ENCODE assay signal across 13 cellular contexts in genomic region chr5:10712574-10713366, GRCh38. TPM values are rescaled to one million over a fixed set of nuclear protein-coding genes. Genes with fewer than 3 reads are reported as not detected.
DNase-seq lines count a peak whose midpoint lies in the region; ATAC-seq and TF ChIP-seq lines count a peak whose summit lies in the region.
"Had no signal": no experiment of that assay in that cellular context is flagged by ENCODE, and none has a peak within 500 bp of the region (broad histone marks: within the 10 kb centered on the region; RNA-seq: fewer than 3 reads in every experiment).

No MANE protein-coding gene starts in this region.

- no CpG with 5 or more reads among the region's 8 CpGs for WGBS in trophoblast cell (ENCODE audit: extremely low coverage, insufficient coverage, insufficient read length)

- H4K91ac ChIP-seq in trophoblast cell (ENCODE audit: low read depth, low read length): no peak overlapping the region

- H3K14ac ChIP-seq in trophoblast cell (ENCODE audit: low read length): no peak overlapping the region

- DNase-seq in activated CD8-positive, alpha-beta T cell treated with anti-CD3 and anti-CD28 coated beads for 36 hours: no peak
- no peak for DNase-seq in activated CD8-positive, alpha-beta T cell treated with anti-CD3 and anti-CD28 coated beads, Interleukin-2, amount 10 ng/mL, durations not matched to agents 7 days and 5 days
- DNase-seq in trophoblast cell: no peak
- DNase-seq in KBM-7: no peak
- DNase-seq in T-helper 2 cell treated with Interferon-gamma antibody and Interleukin-4, amounts not matched to agents 5 μg/mL and 100 μg/mL, for 36 hours (ENCODE audit: low spot score): no peak
- DNase-seq: activated CD4-positive, alpha-beta memory T cell treated with anti-CD3 and anti-CD28 coated beads, Interleukin-2, amount 10 ng/mL, durations not matched to agents 7 days and 5 days; left ventricle myocardium inferior; NCI-H1092; SW 1271 had no signal

- intact Hi-C loops in activated CD8-positive, alpha-beta T cell treated with anti-CD3 and anti-CD28 coated beads for 36 hours (cut with micrococcal nuclease): no loop called here

- CTCF ChIA-PET in activated CD8-positive, alpha-beta T cell treated with anti-CD3 and anti-CD28 coated beads for 36 hours (lab: Charles Lee): interaction anchor here (1.1 kb wide), 1 partner anchor 11 kb away, joined by 3 read pairs; no protein-coding TSS in a partner anchor
- CTCF ChIA-PET in activated CD8-positive, alpha-beta T cell treated with anti-CD3 and anti-CD28 coated beads, Interleukin-2, amount 10 ng/mL, durations not matched to agents 7 days and 5 days (lab: Charles Lee): interaction anchor here (0.9 kb wide), 1 partner anchor 11 kb away, joined by 3 read pairs; no protein-coding TSS in a partner anchor

- POLR2A ChIA-PET in activated CD8-positive, alpha-beta T cell treated with anti-CD3 and anti-CD28 coated beads for 36 hours (lab: Charles Lee): no interaction called here
- POLR2A ChIA-PET in activated CD8-positive, alpha-beta T cell treated with anti-CD3 and anti-CD28 coated beads, Interleukin-2, amount 10 ng/mL, durations not matched to agents 7 days and 5 days (lab: Charles Lee): no interaction called here

- H3K36me3 Mint-ChIP-seq in activated CD8-positive, alpha-beta T cell treated with anti-CD3 and anti-CD28 coated beads for 36 hours (ENCODE audit: low read depth): peaks cover 9% of the 10 kb centered on the region
- H3K36me3 Mint-ChIP-seq in activated CD8-positive, alpha-beta T cell treated with anti-CD3 and anti-CD28 coated beads, Interleukin-2, amount 10 ng/mL, durations not matched to agents 7 days and 5 days (ENCODE audit: low read depth): peaks cover 23% of the 10 kb centered on the region
- H3K36me3 Mint-ChIP-seq in T-helper 2 cell treated with Interferon-gamma antibody and Interleukin-4, amounts not matched to agents 5 μg/mL and 100 μg/mL, for 36 hours (ENCODE audit: low read depth): peaks cover 3% of the 10 kb centered on the region

- H3K9me3 ChIP-seq in trophoblast cell (ENCODE audit: insufficient read depth, low read depth, low read length): peaks cover 1% of the 10 kb centered on the region
- H3K9me3 ChIP-seq: left ventricle myocardium inferior, neutrophil had no signal

- no peaks in the 10 kb centered on the region for H3K27me3 Mint-ChIP-seq in activated CD8-positive, alpha-beta T cell treated with anti-CD3 and anti-CD28 coated beads for 36 hours
- no peaks in the 10 kb centered on the region for H3K27me3 Mint-ChIP-seq in activated CD8-positive, alpha-beta T cell treated with anti-CD3 and anti-CD28 coated beads, Interleukin-2, amount 10 ng/mL, durations not matched to agents 7 days and 5 days (ENCODE audit: low read depth)
- H3K27me3 Mint-ChIP-seq in T-helper 2 cell treated with Interferon-gamma antibody and Interleukin-4, amounts not matched to agents 5 μg/mL and 100 μg/mL, for 36 hours (ENCODE audit: low read depth): no peaks in the 10 kb centered on the region
- H3K27me3 Mint-ChIP-seq: activated CD4-positive, alpha-beta memory T cell treated with anti-CD3 and anti-CD28 coated beads, Interleukin-2, amount 10 ng/mL, durations not matched to agents 7 days and 5 days had no signal

- no peak overlapping the region for H4K8ac ChIP-seq in trophoblast cell (ENCODE audit: low read depth, low read length)

- H3K4me1 ChIP-seq in trophoblast cell (ENCODE audit: control insufficient read depth in 1 of 2, insufficient read depth in 2 of 2, low read length in 2 of 2): peaks cover 8 to 10% of the 10 kb centered on the region in 2 experiments

- no peak overlapping the region for H3K27ac Mint-ChIP-seq in activated CD8-positive, alpha-beta T cell treated with anti-CD3 and anti-CD28 coated beads for 36 hours
- no peak overlapping the region for H3K27ac Mint-ChIP-seq in activated CD8-positive, alpha-beta T cell treated with anti-CD3 and anti-CD28 coated beads, Interleukin-2, amount 10 ng/mL, durations not matched to agents 7 days and 5 days
- H3K27ac Mint-ChIP-seq in T-helper 2 cell treated with Interferon-gamma antibody and Interleukin-4, amounts not matched to agents 5 μg/mL and 100 μg/mL, for 36 hours: no peak overlapping the region
- H3K27ac Mint-ChIP-seq: activated CD4-positive, alpha-beta memory T cell treated with anti-CD3 and anti-CD28 coated beads, Interleukin-2, amount 10 ng/mL, durations not matched to agents 7 days and 5 days had no signal

- no peak overlapping the region for H2AK5ac ChIP-seq in trophoblast cell (ENCODE audit: low read length)

- in situ Hi-C loops in KBM-7 (cut with MboI; ENCODE audit: low pct_unique_long_range_greater_than_20kb, low sequenced_read_pairs): no loop called here

- no peak overlapping the region for H2BK5ac ChIP-seq in trophoblast cell (ENCODE audit: low read depth, low read length, poor library complexity)

- no peak overlapping the region for H2AFZ ChIP-seq in trophoblast cell (ENCODE audit: insufficient read depth, low read length, poor library complexity)

- peak overlapping the region; percentile 6 for H3K18ac ChIP-seq in trophoblast cell (ENCODE audit: low read length)

- no peak overlapping the region for H2BK120ac ChIP-seq in trophoblast cell (ENCODE audit: insufficient read depth, low read length, poor library complexity)

- no peaks in the 10 kb centered on the region for H3K79me2 ChIP-seq in trophoblast cell (ENCODE audit: control insufficient read depth, insufficient read depth, low read length, poor library complexity)

- no peak overlapping the region for H3K4me2 ChIP-seq in trophoblast cell (ENCODE audit: low read length)

- H3K27ac ChIP-seq in trophoblast cell (ENCODE audit: low read depth, low read length): no peak overlapping the region
- H3K27ac ChIP-seq: left ventricle myocardium inferior, neutrophil had no signal

- H3K36me3 ChIP-seq in trophoblast cell (ENCODE audit: control insufficient read depth in 1 of 2, insufficient read depth in 2 of 2, low read length in 2 of 2): peaks cover 17 to 43% of the 10 kb centered on the region in 2 experiments

- H3K9me3 Mint-ChIP-seq in activated CD8-positive, alpha-beta T cell treated with anti-CD3 and anti-CD28 coated beads for 36 hours: no peaks in the 10 kb centered on the region
- no peaks in the 10 kb centered on the region for H3K9me3 Mint-ChIP-seq in activated CD8-positive, alpha-beta T cell treated with anti-CD3 and anti-CD28 coated beads, Interleukin-2, amount 10 ng/mL, durations not matched to agents 7 days and 5 days (ENCODE audit: insufficient read depth)
- no peaks in the 10 kb centered on the region for H3K9me3 Mint-ChIP-seq in T-helper 2 cell treated with Interferon-gamma antibody and Interleukin-4, amounts not matched to agents 5 μg/mL and 100 μg/mL, for 36 hours
- H3K9me3 Mint-ChIP-seq: activated CD4-positive, alpha-beta memory T cell treated with anti-CD3 and anti-CD28 coated beads, Interleukin-2, amount 10 ng/mL, durations not matched to agents 7 days and 5 days had no signal

- no peak overlapping the region for H3K4ac ChIP-seq in trophoblast cell (ENCODE audit: low read depth, low read length)

- TF ChIP-seq CTCF in activated CD8-positive, alpha-beta T cell treated with anti-CD3 and anti-CD28 coated beads for 36 hours (IDR thresholded peaks at IDR 0.05): no peak

- no peak overlapping the region for H3K23ac ChIP-seq in trophoblast cell (ENCODE audit: low read length)

- no peak overlapping the region for H3K9ac ChIP-seq in trophoblast cell (ENCODE audit: low read length)

- no peaks in the 10 kb centered on the region for H3K79me1 ChIP-seq in trophoblast cell (ENCODE audit: low read length)

- ATAC-seq in activated CD8-positive, alpha-beta T cell treated with anti-CD3 and anti-CD28 coated beads for 36 hours: peak; percentile 55
- ATAC-seq in activated CD8-positive, alpha-beta T cell treated with anti-CD3 and anti-CD28 coated beads, Interleukin-2, amount 10 ng/mL, durations not matched to agents 7 days and 5 days: no peak
- peak; percentile 77 for ATAC-seq in GM21825 (IDR thresholded peaks at IDR 0.05; ENCODE audit: unreplicated experiment)
- ATAC-seq in HG03280 (IDR thresholded peaks at IDR 0.05; ENCODE audit: unreplicated experiment): peak; percentile 63
- no peak for ATAC-seq in GM18909 (IDR thresholded peaks at IDR 0.05; ENCODE audit: poor library complexity, unreplicated experiment)

- no peak overlapping the region for H3K4me3 ChIP-seq in trophoblast cell (ENCODE audit: low read depth, low read length)
- H3K4me3 ChIP-seq: left ventricle myocardium inferior had no signal

- H2BK12ac ChIP-seq in trophoblast cell (ENCODE audit: low read length): no peak overlapping the region

- no peak overlapping the region for H3K4me3 Mint-ChIP-seq in activated CD8-positive, alpha-beta T cell treated with anti-CD3 and anti-CD28 coated beads for 36 hours
- no peak overlapping the region for H3K4me3 Mint-ChIP-seq in activated CD8-positive, alpha-beta T cell treated with anti-CD3 and anti-CD28 coated beads, Interleukin-2, amount 10 ng/mL, durations not matched to agents 7 days and 5 days
- no peak overlapping the region for H3K4me3 Mint-ChIP-seq in T-helper 2 cell treated with Interferon-gamma antibody and Interleukin-4, amounts not matched to agents 5 μg/mL and 100 μg/mL, for 36 hours
- H3K4me3 Mint-ChIP-seq: activated CD4-positive, alpha-beta memory T cell treated with anti-CD3 and anti-CD28 coated beads, Interleukin-2, amount 10 ng/mL, durations not matched to agents 7 days and 5 days had no signal

- H3K27me3 ChIP-seq in trophoblast cell (ENCODE audit: insufficient read depth, low read length): no peaks in the 10 kb centered on the region
- H3K27me3 ChIP-seq: neutrophil had no signal

- H4K12ac ChIP-seq in trophoblast cell (ENCODE audit: low read depth, low read length): no peak overlapping the region

- H3K4me1 Mint-ChIP-seq in activated CD8-positive, alpha-beta T cell treated with anti-CD3 and anti-CD28 coated beads for 36 hours (ENCODE audit: low read depth): peaks cover 11% of the 10 kb centered on the region
- peaks cover 4% of the 10 kb centered on the region for H3K4me1 Mint-ChIP-seq in activated CD8-positive, alpha-beta T cell treated with anti-CD3 and anti-CD28 coated beads, Interleukin-2, amount 10 ng/mL, durations not matched to agents 7 days and 5 days (ENCODE audit: low read depth)
- peaks cover 11% of the 10 kb centered on the region for H3K4me1 Mint-ChIP-seq in T-helper 2 cell treated with Interferon-gamma antibody and Interleukin-4, amounts not matched to agents 5 μg/mL and 100 μg/mL, for 36 hours (ENCODE audit: low read depth)

RNA-seq across cellular contexts. Expression of gene DAP, which starts 48.3 kb away (rescaled TPM):
- total RNA-seq in activated CD8-positive, alpha-beta T cell treated with anti-CD3 and anti-CD28 coated beads for 36 hours: 10 to 100 TPM; 42.5 to 45.3 TPM
- total RNA-seq in activated CD8-positive, alpha-beta T cell treated with anti-CD3 and anti-CD28 coated beads, Interleukin-2, amount 10 ng/mL, durations not matched to agents 7 days and 5 days: 10 to 100 TPM; 61.0 to 61.2 TPM
- 175 and 176 TPM in 2 replicates for polyA plus RNA-seq in trophoblast cell (2013)

Comparison
In these comparisons a context has a peak if more than half of its experiments do, and no peak if none do; other contexts are left out.
1. ATAC-seq: peak in activated CD8-positive, alpha-beta T cell treated with anti-CD3 and anti-CD28 coated beads for 36 hours (single experiment), GM21825 (single experiment) and HG03280 (single experiment); none in activated CD8-positive, alpha-beta T cell treated with anti-CD3 and anti-CD28 coated beads, Interleukin-2, amount 10 ng/mL, durations not matched to agents 7 days and 5 days (single experiment) and GM18909 (single experiment).